ENCODE assay signal across 14 cellular contexts in the genomic region with DNA sequence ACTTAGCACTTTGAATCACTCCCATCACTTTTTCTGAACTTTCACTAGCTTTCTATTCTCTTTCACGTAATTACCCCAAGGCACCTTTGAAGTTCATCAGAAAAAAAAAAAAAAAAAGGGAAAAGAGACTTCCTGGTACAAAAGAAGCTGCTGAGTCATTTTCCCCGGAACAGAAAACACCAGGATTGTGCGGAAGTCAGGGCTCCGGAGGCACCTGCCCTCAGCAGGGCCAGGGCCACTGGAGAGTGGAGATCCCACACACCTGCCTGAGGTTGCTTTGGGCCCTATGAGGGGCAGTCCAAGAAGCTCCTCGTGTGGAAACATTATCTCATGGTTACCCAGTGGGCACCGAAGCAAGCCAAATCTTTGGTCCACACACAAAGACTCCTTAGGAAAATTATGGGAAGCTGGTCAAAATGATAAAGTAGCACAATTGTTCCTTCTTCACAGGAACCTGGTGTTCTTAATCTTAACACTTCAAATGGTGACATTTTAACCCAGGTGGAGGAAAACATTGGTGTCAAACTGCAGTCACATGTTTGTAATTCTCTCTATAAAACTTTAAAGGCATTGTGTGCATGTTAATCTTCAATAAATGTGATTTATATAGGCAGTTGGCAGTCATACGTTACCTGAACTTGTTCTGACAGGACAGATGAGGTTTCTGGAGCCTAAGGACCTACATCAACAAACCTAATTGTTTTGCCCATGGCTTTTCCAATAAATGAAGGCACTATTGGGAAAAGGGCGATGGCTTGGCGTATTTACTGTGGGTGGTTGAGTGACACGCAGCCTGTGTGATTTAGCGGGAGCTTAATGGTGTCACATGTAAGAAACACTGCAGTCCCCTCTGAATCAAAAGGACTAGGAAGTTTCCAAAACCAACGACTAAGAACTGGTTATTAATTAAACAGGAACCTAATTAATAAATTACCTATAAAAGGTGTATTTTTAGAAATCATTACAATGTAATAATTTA. TPM values are rescaled to one million over a fixed set of nuclear protein-coding genes. Genes with fewer than 3 reads are reported as not detected.
DNase-seq lines count a peak whose midpoint lies in the region; ATAC-seq and TF ChIP-seq lines count a peak whose summit lies in the region.
"Had no signal": no experiment of that assay in that cellular context is flagged by ENCODE, and none has a peak within 500 bp of the region (broad histone marks: within the 10 kb centered on the region; RNA-seq: fewer than 3 reads in every experiment).

No MANE protein-coding gene starts in this region.

- peaks cover 2% of the 10 kb centered on the region for H3K27me3 ChIP-seq in mammary epithelial cell (ENCODE audit: insufficient read depth, low read length)
- no peaks in the 10 kb centered on the region for H3K27me3 ChIP-seq in right lobe of liver
- H3K27me3 ChIP-seq: tibial nerve had no signal

- no peaks in the 10 kb centered on the region for H3K79me2 ChIP-seq in mammary epithelial cell (ENCODE audit: insufficient read depth, low read length)

- peak in 3 of 4 donors; percentile 46 to 78 (median 53) for ATAC-seq in right lobe of liver
- ATAC-seq: activated CD8-positive, alpha-beta memory T cell treated with anti-CD3 and anti-CD28 coated beads, Interleukin-2, amount 10 ng/mL, durations not matched to agents 7 days and 5 days had no signal

- CTCF ChIA-PET in mammary epithelial cell (lab: Charles Lee; ENCODE audit: low non-redundant PET) = interaction anchor here (0.7 kb wide), 1 partner anchor 44 kb away, joined by 7 read pairs; no protein-coding TSS in a partner anchor

- H3K9me3 ChIP-seq in mammary epithelial cell (replicated peaks; ENCODE audit: insufficient read depth, low read length) (no peaks in the 10 kb centered on the region), right lobe of liver (no peaks in the 10 kb centered on the region)

- intact Hi-C loops in mammary epithelial cell (cut with micrococcal nuclease) (loop anchor here (2.0 kb wide), 1 partner anchor 23 kb away; the partner anchor contains the start of gene FAM110C), right lobe of liver (cut with DNase I) (no loop called here)

- no peaks in the 10 kb centered on the region for H4K20me1 ChIP-seq in mammary epithelial cell (ENCODE audit: insufficient read depth, low read length)

- dilution Hi-C loops in mammary epithelial cell (cut with HindIII; ENCODE audit: low sequenced_read_pairs) = no loop called here

- H3K4me1 ChIP-seq in mammary epithelial cell (ENCODE audit: insufficient read depth, low read length) (peaks cover 45% of the 10 kb centered on the region), right lobe of liver (no peaks in the 10 kb centered on the region)
- H3K4me1 ChIP-seq: tibial nerve had no signal

- 14% methylated on average over 12 of the region's 12 CpGs for WGBS in mammary epithelial cell (ENCODE audit: low coverage, missing lambda C conversion rate)
- WGBS in right lobe of liver (ENCODE audit: insufficient coverage, low coverage, low lambda C conversion rate, missing lambda C conversion rate) = 57% methylated on average over 12 of the region's 12 CpGs

- peak overlapping the region; percentile 38 for H3K4me2 ChIP-seq in mammary epithelial cell (ENCODE audit: insufficient read depth, low read depth, low read length)

- in situ Hi-C loops in mammary epithelial cell (cut with MboI; ENCODE audit: low sequenced_read_pairs in 2 of 2) = no loop called here

- DNase-seq in LoVo (ENCODE audit: low spot score) (peak; percentile 57), mammary epithelial cell (peak; percentile 60), right lobe of liver (no peak), NCI-H526 (lab: John Stamatoyannopoulos, UW) (no peak), germinal center (ENCODE audit: low spot score) (no peak), RPMI8226 (no peak), RKO (ENCODE audit: low spot score) (no peak)
- DNase-seq: activated CD8-positive, alpha-beta memory T cell treated with anti-CD3 and anti-CD28 coated beads, Interleukin-2, amount 10 ng/mL, durations not matched to agents 7 days and 5 days; activated naive CD8-positive, alpha-beta T cell treated with anti-CD3 and anti-CD28 coated beads, Interleukin-2, amount 10 ng/mL, durations not matched to agents 7 days and 5 days; DMS79 treated with DMSO at 0.1 percent for 48 hours; NCI-H774 had no signal

- H3K4me3 ChIP-seq in mammary epithelial cell (replicated peaks in 1 of 3; ENCODE audit: insufficient read depth in 1 of 3, low read depth in 2 of 3, low read length in 3 of 3) (no peak overlapping the region), right lobe of liver (no peak overlapping the region)
- H3K4me3 ChIP-seq: tibial nerve had no signal

- H3K27ac ChIP-seq in C4-2B (peak overlapping the region; percentile 90), mammary epithelial cell (ENCODE audit: insufficient read depth, low read depth, low read length) (peak overlapping the region; percentile 87), right lobe of liver (no peak overlapping the region)
- H3K27ac ChIP-seq: tibial nerve had no signal

- TF ChIP-seq CTCF in C4-2B (conservative IDR thresholded peaks at IDR 0.05) (no peak), mammary epithelial cell (conservative IDR thresholded peaks at IDR 0.05 in 1 of 2, IDR thresholded peaks at IDR 0.05 in 1 of 2; ENCODE audit: extremely low read depth in 1 of 2, insufficient read depth in 1 of 2, low read depth in 1 of 2, low read length in 2 of 2) (no peak), right lobe of liver (IDR thresholded peaks at IDR 0.05) (no peak)

- TF ChIP-seq POLR2A in right lobe of liver (IDR thresholded peaks at IDR 0.05) = no peak

- BruUV-seq in mammary epithelial cell (replicated peaks; lab: Mats Ljungman, UMichigan) = no TSS peak

- H2AFZ ChIP-seq in mammary epithelial cell (ENCODE audit: low read depth, low read length) = peak overlapping the region; percentile 34

- H3K9ac ChIP-seq in mammary epithelial cell (ENCODE audit: insufficient read depth, low read length) = no peak overlapping the region

- H3K36me3 ChIP-seq in mammary epithelial cell (ENCODE audit: insufficient read depth, low read length) (no peaks in the 10 kb centered on the region), right lobe of liver (no peaks in the 10 kb centered on the region)
- H3K36me3 ChIP-seq: tibial nerve had no signal

RNA-seq across cellular contexts. Expression of gene FAM110C, which starts 23.4 kb away (rescaled TPM):
- total RNA-seq in mammary epithelial cell (10 to 100 TPM; 37.3 to 46.9 TPM), right lobe of liver (10 to 100 TPM in 2 of 6 experiments, 1 to 10 TPM in 4; 5.6 to 17.8 (median 8.8) TPM)
- polyA plus RNA-seq in mammary epithelial cell = 18.5 TPM
- polyA minus RNA-seq in mammary epithelial cell = 31.2 TPM
- total RNA-seq: osteocyte had no signal

Comparison
In these comparisons a context has a peak if more than half of its experiments do, and no peak if none do; other contexts are left out.
1. H3K27ac ChIP-seq: peak in C4-2B (single experiment) and mammary epithelial cell (single experiment); none in right lobe of liver (0 of 3).
2. DNase-seq: peak in LoVo (single experiment) and mammary epithelial cell (single experiment); none in right lobe of liver (0 of 3), NCI-H526 (0 of 2), germinal center (single experiment), RPMI8226 (single experiment) and RKO (single experiment).